Comparison of ENCODE assay signal across 10 cellular contexts in genomic region chr11:62401781-62402180, GRCh38. TPM values are rescaled to one million over a fixed set of nuclear protein-coding genes. Genes with fewer than 3 reads are reported as not detected.
DNase-seq lines count a peak whose midpoint lies in the region; ATAC-seq and TF ChIP-seq lines count a peak whose summit lies in the region.
"Had no signal": no experiment of that assay in that cellular context is flagged by ENCODE, and none has a peak within 500 bp of the region (broad histone marks: within the 10 kb centered on the region; RNA-seq: fewer than 3 reads in every experiment).

No MANE protein-coding gene starts in this region.

- DNase-seq in cardiac septum (ENCODE audit: low spot score), result peak; percentile 43
- DNase-seq in Right ventricle myocardium inferior (ENCODE audit: missing footprints), result no peak
- no peak for DNase-seq in caudate nucleus (lab: John Stamatoyannopoulos, UW)
- DNase-seq in natural killer cell, result no peak
- DNase-seq in OCI-M1 (lab: John Stamatoyannopoulos, UW), result no peak
- no peak for DNase-seq in hypothalamus (lab: John Stamatoyannopoulos, UW)
- DNase-seq: BE2C, NCI-H69 had no signal

- no peaks in the 10 kb centered on the region for H3K36me3 ChIP-seq in urinary bladder (ENCODE audit: insufficient read depth)
- H3K36me3 ChIP-seq: BE2C had no signal

- peak overlapping the region in 1 of 2 donors; percentile 84 for H3K27ac Mint-ChIP-seq in natural killer cell

- 38% methylated on average over 6 of the region's 6 CpGs for WGBS in urinary bladder

- no peaks in the 10 kb centered on the region for H3K9me3 Mint-ChIP-seq in natural killer cell

- no peaks in the 10 kb centered on the region for H3K4me1 ChIP-seq in urinary bladder (ENCODE audit: insufficient read depth)

- H3K27me3 Mint-ChIP-seq in natural killer cell (ENCODE audit: low read depth in 2 of 2), result no peaks in the 10 kb centered on the region

- peaks cover 10 to 24% of the 10 kb centered on the region in 2 donors for H3K4me1 Mint-ChIP-seq in natural killer cell

- H3K27ac ChIP-seq in caudate nucleus (ENCODE audit: low read depth, low read length) (peak overlapping the region; percentile 54), urinary bladder (ENCODE audit: low read depth) (peak overlapping the region; percentile 57)

- intact Hi-C loops in cardiac septum (cut with DNase I) (no loop called here), Right ventricle myocardium inferior (cut with DNase I) (loop anchor here (5.0 kb wide), 1 partner anchor 276 kb away; the partner anchor contains the start of gene UBXN1), natural killer cell (cut with micrococcal nuclease) (no loop called here)

- no peak for ATAC-seq in Right ventricle myocardium inferior
- ATAC-seq in natural killer cell, result peak in 1 of 3 donors; percentile 32
- no peak for ATAC-seq in HG02571 (IDR thresholded peaks at IDR 0.05; ENCODE audit: unreplicated experiment)

- H3K4me3 Mint-ChIP-seq in natural killer cell, result peak overlapping the region; percentile 81

- no peaks in the 10 kb centered on the region for H3K36me3 Mint-ChIP-seq in natural killer cell

- no peak for TF ChIP-seq CTCF in natural killer cell (IDR thresholded peaks at IDR 0.05)

- no peak overlapping the region for H3K4me3 ChIP-seq in urinary bladder (ENCODE audit: low read depth, low read length)

RNA-seq across cellular contexts. Expression of gene SCGB1A1, which starts 17.1 kb away (rescaled TPM):
- total RNA-seq in cardiac septum, result not detected
- not detected for total RNA-seq in Right ventricle myocardium inferior
- total RNA-seq in natural killer cell, result not detected
- 9.5 TPM for total RNA-seq in urinary bladder
- polyA plus RNA-seq in urinary bladder, result not detected

Comparison
In these comparisons a context has a peak if more than half of its experiments do, and no peak if none do; other contexts are left out.
1. RNA of gene SCGB1A1, which starts 17.1 kb away (total RNA-seq): 9.5 TPM in urinary bladder (single experiment); not detected in cardiac septum (single experiment), not detected in Right ventricle myocardium inferior (single experiment) and not detected in natural killer cell; every median in the first group is over 10 times any median in the second.